ENCODE assay signal across 8 cellular contexts in genomic region chr3:12138044-12138443, GRCh38. TPM values are rescaled to one million over a fixed set of nuclear protein-coding genes. Genes with fewer than 3 reads are reported as not detected.
DNase-seq lines count a peak whose midpoint lies in the region; ATAC-seq, FAIRE-seq and TF ChIP-seq lines count a peak whose summit lies in the region.

No MANE protein-coding gene starts in this region.

- H3K27ac ChIP-seq in foreskin keratinocyte: no peak overlapping the region
- H3K27ac ChIP-seq in stomach: peak overlapping the region in 2 of 5 donors; percentile 11 to 39
- no peak overlapping the region for H3K27ac ChIP-seq in kidney (ENCODE audit: low read depth in 2 of 2, low read length in 2 of 2)

- no peak for TF ChIP-seq POLR2A in stomach (IDR thresholded peaks at IDR 0.05)

- H3K9ac ChIP-seq in kidney (ENCODE audit: low read length in 2 of 2): no peak overlapping the region

- H3K9me3 ChIP-seq in stomach (no peaks in the 10 kb centered on the region), kidney (ENCODE audit: control insufficient read depth in 1 of 2, low read length in 2 of 2) (no peaks in the 10 kb centered on the region)

- H3K36me3 ChIP-seq in H7 (replicated peaks; ENCODE audit: control insufficient read depth, insufficient read depth, low read length) (no peaks in the 10 kb centered on the region), stomach (no peaks in the 10 kb centered on the region), kidney (ENCODE audit: control insufficient read depth in 1 of 2, insufficient read depth in 2 of 2, low read length in 2 of 2) (no peaks in the 10 kb centered on the region)

- FAIRE-seq in kidney (lab: Jason Lieb, UNC): no peak

- TF ChIP-seq CTCF in foreskin keratinocyte (conservative IDR thresholded peaks at IDR 0.05) (peak; percentile 65), stomach (IDR thresholded peaks at IDR 0.05) (peak in 1 of 7 experiments; percentile 11), kidney (IDR thresholded peaks at IDR 0.05; ENCODE audit: borderline replicate concordance, extremely low read depth, insufficient read depth) (no peak)

- ATAC-seq in foreskin keratinocyte: no peak

- H3K4me1 ChIP-seq in foreskin keratinocyte: no peaks in the 10 kb centered on the region
- peaks cover 0 to 24% (median 4%) of the 10 kb centered on the region in 4 donors for H3K4me1 ChIP-seq in stomach
- no peaks in the 10 kb centered on the region for H3K4me1 ChIP-seq in kidney (ENCODE audit: control insufficient read depth in 1 of 2, insufficient read depth in 1 of 2, low read depth in 1 of 2, low read length in 2 of 2)

- TF ChIP-seq EP300 in stomach (IDR thresholded peaks at IDR 0.05): no peak

- no peak overlapping the region for H3K4me3 ChIP-seq in H7 (ENCODE audit: insufficient read depth, low read depth, low read length)
- H3K4me3 ChIP-seq in stomach: no peak overlapping the region
- no peak overlapping the region for H3K4me3 ChIP-seq in kidney (ENCODE audit: low read length in 2 of 2)

- intact Hi-C loops in stomach (cut with DNase I; ENCODE audit: low total_unique reads) (loop anchor here (5.0 kb wide), 1 partner anchor 34 kb away; no protein-coding TSS in a partner anchor), kidney (cut with DNase I) (no loop called here)

- WGBS in stomach, 5 donors: 0 to 19% (median 10%) methylated on average over 1 of the region's 1 CpG

- DNase-seq in AML-193 (lab: John Stamatoyannopoulos, UW): peak; percentile 68 to 72
- peak; percentile 20 for DNase-seq in H7
- DNase-seq in SKM-1 (lab: John Stamatoyannopoulos, UW; ENCODE audit: unreplicated experiment): peak; percentile 3
- DNase-seq in foreskin keratinocyte: peak in 1 of 2 donors; percentile 9
- peak; percentile 33 for DNase-seq in stomach
- DNase-seq in kidney: no peak
- no peak for DNase-seq in globus pallidus (ENCODE audit: low spot score)
- DNase-seq in NCI-H2227 treated with DMSO at 0.1 percent for 48 hours (lab: John Stamatoyannopoulos, UW): no peak

- H3K27me3 ChIP-seq in H7 (ENCODE audit: control insufficient read depth, insufficient read depth, low read length) (no peaks in the 10 kb centered on the region), foreskin keratinocyte (peaks cover 42% of the 10 kb centered on the region), stomach (no peaks in the 10 kb centered on the region)

RNA-seq across cellular contexts. Expression of gene TIMP4, which starts 20.7 kb away (rescaled TPM):
- total RNA-seq in H7 (2014; rRNA removed; shearing (Covaris generic)): 22.9 and 40.3 TPM in 2 replicates
- total RNA-seq in foreskin keratinocyte (0.14 TPM in 1 of 2 replicates, not detected in the other), stomach (1 to 10 TPM; 2.6 to 9.9 (median 5.2) TPM), kidney (7.6 TPM)
- polyA plus RNA-seq in foreskin keratinocyte (0.09 and 0.13 TPM in 2 replicates), stomach (10 to 100 TPM in 2 of 3 donors, 1 to 10 TPM in 1; 5.0 to 13.4 (median 11.0) TPM), kidney (ENCODE audit: insufficient read depth, low read depth, low replicate concordance) (2.4 TPM)

Comparison
In these comparisons a context has a peak if more than half of its experiments do, and no peak if none do; other contexts are left out.
1. DNase-seq: peak in AML-193 (2 of 2), H7 (single experiment), SKM-1 (single experiment) and stomach (single experiment); none in kidney (single experiment), globus pallidus (single experiment) and NCI-H2227 treated with DMSO at 0.1 percent for 48 hours (single experiment).